ENCODE assay signal across 19 cellular contexts in genomic region chr7:87426160-87426559, GRCh38. TPM values are rescaled to one million over a fixed set of nuclear protein-coding genes. Genes with fewer than 3 reads are reported as not detected.
DNase-seq lines count a peak whose midpoint lies in the region; ATAC-seq and TF ChIP-seq lines count a peak whose summit lies in the region.
"Had no signal": no experiment of that assay in that cellular context is flagged by ENCODE, and none has a peak within 500 bp of the region (broad histone marks: within the 10 kb centered on the region; RNA-seq: fewer than 3 reads in every experiment).

No MANE protein-coding gene starts in this region.

- H3K9me3 ChIP-seq in mucosa of descending colon: no peaks in the 10 kb centered on the region
- H3K9me3 ChIP-seq: neutrophil had no signal

- no peak for TF ChIP-seq CTCF in GM10248 (IDR thresholded peaks at IDR 0.05; ENCODE audit: control extremely low read depth, extremely low read depth, low read depth, missing control alignments)
- TF ChIP-seq CTCF in mucosa of descending colon (IDR thresholded peaks at IDR 0.05): no peak

- CTCF ChIA-PET in GM10248 (lab: Yijun Ruan, JAX): interaction anchor here (4.3 kb wide), 1 partner anchor 11 kb away, joined by 18 read pairs; no protein-coding TSS in a partner anchor

- no peaks in the 10 kb centered on the region for H3K36me3 ChIP-seq in mucosa of descending colon (ENCODE audit: low read depth)
- H3K36me3 ChIP-seq: neutrophil had no signal

- DNase-seq in GM10248 (ENCODE audit: extremely low spot score) (no peak), left ventricle myocardium superior (no peak), mucosa of descending colon (no peak)
- DNase-seq: activated CD4-positive, alpha-beta T cell treated with anti-CD3 and anti-CD28 coated beads for 4 hours; CD4-positive, alpha-beta memory T cell; DND-41; HCEC 1CT; left cardiac atrium; NCI-H2081; NCI-H526 treated with DMSO at 0.1 percent for 48 hours; PC-9 had no signal

- no peaks in the 10 kb centered on the region for H3K4me1 ChIP-seq in mucosa of descending colon (ENCODE audit: low read depth)

- intact Hi-C loops in left ventricle myocardium superior (cut with micrococcal nuclease) (no loop called here), mucosa of descending colon (cut with DNase I, micrococcal nuclease) (no loop called here)

- no peak overlapping the region for H3K4me3 ChIP-seq in mucosa of descending colon
- H3K4me3 ChIP-seq: PC-9, SK-N-MC had no signal

- POLR2A ChIA-PET in GM10248 (lab: Yijun Ruan, JAX): no interaction called here

- ATAC-seq in GM18867 (IDR thresholded peaks at IDR 0.05; ENCODE audit: unreplicated experiment) (peak; percentile 89), GM21390 (IDR thresholded peaks at IDR 0.05; ENCODE audit: unreplicated experiment) (peak; percentile 62), HG02885 (IDR thresholded peaks at IDR 0.05; ENCODE audit: poor library complexity, unreplicated experiment) (peak; percentile 63), HG03520 (IDR thresholded peaks at IDR 0.05; ENCODE audit: unreplicated experiment) (peak; percentile 73), GM18868 (IDR thresholded peaks at IDR 0.05; ENCODE audit: unreplicated experiment) (no peak), left ventricle myocardium superior (no peak), mucosa of descending colon (no peak)
- ATAC-seq: left cardiac atrium, sciatic nerve had no signal

RNA-seq across cellular contexts. Expression of gene ABCB4, which starts 49.3 kb away (rescaled TPM):
- total RNA-seq in left ventricle myocardium superior (5.7 TPM), mucosa of descending colon (1 to 10 TPM in 2 of 3 donors, under 1 TPM in 1; 0.65 to 1.4 (median 1.2) TPM)
- total RNA-seq: CD4-positive, alpha-beta memory T cell; PC-9 had no signal

Comparison
In these comparisons a context has a peak if more than half of its experiments do, and no peak if none do; other contexts are left out.
1. ATAC-seq: peak in GM18867 (single experiment), GM21390 (single experiment), HG02885 (single experiment) and HG03520 (single experiment); none in GM18868 (single experiment), left ventricle myocardium superior (single experiment) and mucosa of descending colon (single experiment).